In the genomic region with DNA sequence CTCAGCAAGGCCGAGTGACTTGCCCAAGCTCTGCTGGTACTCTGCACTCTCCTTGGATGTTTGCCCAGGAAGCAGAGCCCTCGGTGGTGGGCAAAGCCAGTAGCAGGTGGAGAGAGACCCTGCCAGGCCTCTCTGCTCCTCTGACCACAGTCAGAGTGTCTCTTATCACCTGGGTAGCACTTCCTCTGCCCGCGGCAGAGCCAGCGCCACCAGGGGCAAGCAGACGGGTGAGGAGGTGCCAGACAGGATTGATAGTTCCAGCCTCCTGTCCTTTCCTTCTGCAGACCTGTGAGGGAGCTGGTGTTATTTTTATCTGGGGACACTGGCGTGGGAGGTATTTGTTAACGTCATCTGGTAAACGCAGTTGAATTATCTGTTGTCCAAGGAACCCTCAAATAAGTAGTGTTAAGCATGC, we compare ENCODE assay signal across 12 cellular contexts.
DNase-seq lines count a peak whose midpoint lies in the region; ATAC-seq and TF ChIP-seq lines count a peak whose summit lies in the region.
"Had no signal": no experiment of that assay in that cellular context is flagged by ENCODE, and none has a peak within 500 bp of the region (broad histone marks: within the 10 kb centered on the region; RNA-seq: fewer than 3 reads in every experiment).

No MANE protein-coding gene starts in this region.

- no peak overlapping the region for H3K4me3 Mint-ChIP-seq in activated naive CD8-positive, alpha-beta T cell treated with anti-CD3 and anti-CD28 coated beads, Interleukin-2, amount 10 ng/mL, durations not matched to agents 7 days and 5 days
- no peak overlapping the region for H3K4me3 Mint-ChIP-seq in activated naive CD8-positive, alpha-beta T cell treated with anti-CD3 and anti-CD28 coated beads, Interleukin-2, amount 50 U/mL, for 24 hours
- no peak overlapping the region for H3K4me3 Mint-ChIP-seq in chondrocyte (ENCODE audit: unreplicated experiment)

- H3K27ac Mint-ChIP-seq in activated naive CD8-positive, alpha-beta T cell treated with anti-CD3 and anti-CD28 coated beads, Interleukin-2, amount 10 ng/mL, durations not matched to agents 7 days and 5 days, result no peak overlapping the region
- H3K27ac Mint-ChIP-seq in activated naive CD8-positive, alpha-beta T cell treated with anti-CD3 and anti-CD28 coated beads, Interleukin-2, amount 50 U/mL, for 24 hours, result no peak overlapping the region
- no peak overlapping the region for H3K27ac Mint-ChIP-seq in chondrocyte (ENCODE audit: unreplicated experiment)

- no CpG with 5 or more reads among the region's 9 CpGs for WGBS in mesendoderm (ENCODE audit: extremely low coverage, insufficient coverage, low lambda C conversion rate)
- WGBS in tibial nerve, 2 donors, result 74 to 84% methylated on average over 8 to 9 of the region's 9 CpGs

- H3K18ac ChIP-seq in mesendoderm (ENCODE audit: low read length), result no peak overlapping the region

- TF ChIP-seq CTCF in chondrocyte (IDR thresholded peaks at IDR 0.05) (no peak), tibial nerve (IDR thresholded peaks at IDR 0.05) (no peak)

- H3K4me2 ChIP-seq in mesendoderm (ENCODE audit: low read length), result no peak overlapping the region

- peak; percentile 13 for DNase-seq in activated naive CD8-positive, alpha-beta T cell treated with anti-CD3 and anti-CD28 coated beads, Interleukin-2, amount 10 ng/mL, durations not matched to agents 7 days and 5 days
- no peak for DNase-seq in activated naive CD8-positive, alpha-beta T cell treated with anti-CD3 and anti-CD28 coated beads, Interleukin-2, amount 50 U/mL, for 24 hours
- DNase-seq in chondrocyte (ENCODE audit: low spot score) (peak; percentile 59), mesendoderm (peak; percentile 81), NCI-H2227 (lab: John Stamatoyannopoulos, UW; ENCODE audit: unreplicated experiment) (no peak), tibial nerve (ENCODE audit: low spot score in 2 of 2) (no peak), dedifferentiated amniotic fluid mesenchymal stem cell (ENCODE audit: extremely low spot score) (no peak)
- DNase-seq: hypothalamus, Kasumi-1, midbrain had no signal

- no peaks in the 10 kb centered on the region for H3K27me3 ChIP-seq in mesendoderm (ENCODE audit: insufficient read depth, low read length, poor library complexity)
- no peaks in the 10 kb centered on the region for H3K27me3 ChIP-seq in tibial nerve
- H3K27me3 ChIP-seq: uterus had no signal

- no peak overlapping the region for H2BK5ac ChIP-seq in mesendoderm (ENCODE audit: low read length)

- H3K27me3 Mint-ChIP-seq in activated naive CD8-positive, alpha-beta T cell treated with anti-CD3 and anti-CD28 coated beads, Interleukin-2, amount 10 ng/mL, durations not matched to agents 7 days and 5 days, result peaks cover 7% of the 10 kb centered on the region
- no peaks in the 10 kb centered on the region for H3K27me3 Mint-ChIP-seq in activated naive CD8-positive, alpha-beta T cell treated with anti-CD3 and anti-CD28 coated beads, Interleukin-2, amount 50 U/mL, for 24 hours
- H3K27me3 Mint-ChIP-seq in chondrocyte (ENCODE audit: low read depth), result no peaks in the 10 kb centered on the region

- H4K5ac ChIP-seq in mesendoderm (ENCODE audit: low read length), result no peak overlapping the region

- no peaks in the 10 kb centered on the region for H3K79me1 ChIP-seq in mesendoderm (ENCODE audit: low read length)

- no peak for TF ChIP-seq EP300 in tibial nerve (IDR thresholded peaks at IDR 0.05)

- H3K4ac ChIP-seq in mesendoderm (ENCODE audit: low read depth, low read length), result no peak overlapping the region

- H3K4me1 ChIP-seq in mesendoderm (ENCODE audit: control insufficient read depth, low read depth, low read length), result peaks cover 8% of the 10 kb centered on the region
- peaks cover 0 to 5% (median 0%) of the 10 kb centered on the region in 4 donors for H3K4me1 ChIP-seq in tibial nerve

- H3K23ac ChIP-seq in mesendoderm (ENCODE audit: low read length), result no peak overlapping the region

- no peak for TF ChIP-seq POLR2A in tibial nerve (IDR thresholded peaks at IDR 0.05)

- H3K9me3 Mint-ChIP-seq in activated naive CD8-positive, alpha-beta T cell treated with anti-CD3 and anti-CD28 coated beads, Interleukin-2, amount 10 ng/mL, durations not matched to agents 7 days and 5 days, result no peaks in the 10 kb centered on the region
- no peaks in the 10 kb centered on the region for H3K9me3 Mint-ChIP-seq in activated naive CD8-positive, alpha-beta T cell treated with anti-CD3 and anti-CD28 coated beads, Interleukin-2, amount 50 U/mL, for 24 hours
- H3K9me3 Mint-ChIP-seq in chondrocyte (ENCODE audit: low read depth), result no peaks in the 10 kb centered on the region

- peaks cover 2% of the 10 kb centered on the region for H3K36me3 Mint-ChIP-seq in activated naive CD8-positive, alpha-beta T cell treated with anti-CD3 and anti-CD28 coated beads, Interleukin-2, amount 10 ng/mL, durations not matched to agents 7 days and 5 days
- H3K36me3 Mint-ChIP-seq in activated naive CD8-positive, alpha-beta T cell treated with anti-CD3 and anti-CD28 coated beads, Interleukin-2, amount 50 U/mL, for 24 hours (ENCODE audit: low read depth), result no peaks in the 10 kb centered on the region
- H3K36me3 Mint-ChIP-seq in chondrocyte (ENCODE audit: low read depth), result peaks cover 26% of the 10 kb centered on the region

- H4K8ac ChIP-seq in mesendoderm (ENCODE audit: low read depth, low read length), result no peak overlapping the region

- no peaks in the 10 kb centered on the region for H3K79me2 ChIP-seq in mesendoderm (ENCODE audit: control insufficient read depth, insufficient read depth, low read length)

- H2BK120ac ChIP-seq in mesendoderm (ENCODE audit: low read depth, low read length), result no peak overlapping the region

- POLR2A ChIA-PET in activated naive CD8-positive, alpha-beta T cell treated with anti-CD3 and anti-CD28 coated beads, Interleukin-2, amount 10 ng/mL, durations not matched to agents 7 days and 5 days (lab: Charles Lee), result no interaction called here

- no peaks in the 10 kb centered on the region for H3K36me3 ChIP-seq in mesendoderm (ENCODE audit: control insufficient read depth, insufficient read depth, low read length)
- H3K36me3 ChIP-seq in tibial nerve, result peaks cover 0 to 53% (median 0%) of the 10 kb centered on the region in 3 donors
- H3K36me3 ChIP-seq: uterus had no signal

- H3K4me3 ChIP-seq in mesendoderm (ENCODE audit: low read length) (no peak overlapping the region), tibial nerve (no peak overlapping the region)
- H3K4me3 ChIP-seq: uterus had no signal

- ATAC-seq in activated naive CD8-positive, alpha-beta T cell treated with anti-CD3 and anti-CD28 coated beads, Interleukin-2, amount 10 ng/mL, durations not matched to agents 7 days and 5 days (ENCODE audit: low read depth), result no peak
- ATAC-seq in activated naive CD8-positive, alpha-beta T cell treated with anti-CD3 and anti-CD28 coated beads, Interleukin-2, amount 50 U/mL, for 24 hours, result no peak
- ATAC-seq in GM21576 (IDR thresholded peaks at IDR 0.05; ENCODE audit: unreplicated experiment), result no peak

- H3K4me1 Mint-ChIP-seq in activated naive CD8-positive, alpha-beta T cell treated with anti-CD3 and anti-CD28 coated beads, Interleukin-2, amount 10 ng/mL, durations not matched to agents 7 days and 5 days, result peaks cover 11% of the 10 kb centered on the region
- peaks cover 41% of the 10 kb centered on the region for H3K4me1 Mint-ChIP-seq in activated naive CD8-positive, alpha-beta T cell treated with anti-CD3 and anti-CD28 coated beads, Interleukin-2, amount 50 U/mL, for 24 hours
- peaks cover 49% of the 10 kb centered on the region for H3K4me1 Mint-ChIP-seq in chondrocyte (ENCODE audit: low read depth)

- H3K56ac ChIP-seq in mesendoderm (ENCODE audit: low read length), result no peak overlapping the region

- no peak overlapping the region for H2BK15ac ChIP-seq in mesendoderm (replicated peaks; ENCODE audit: low read depth)

- no peaks in the 10 kb centered on the region for H3K9me3 ChIP-seq in tibial nerve
- H3K9me3 ChIP-seq: uterus had no signal

- H3K27ac ChIP-seq in mesendoderm (ENCODE audit: low read depth, low read length), result no peak overlapping the region
- no peak overlapping the region for H3K27ac ChIP-seq in tibial nerve
- H3K27ac ChIP-seq: uterus had no signal

- no peak overlapping the region for H3K9ac ChIP-seq in mesendoderm (ENCODE audit: low read length)

- H2AK5ac ChIP-seq in mesendoderm (ENCODE audit: low read length), result no peak overlapping the region

Comparison
In these comparisons a context has a peak if more than half of its experiments do, and no peak if none do; other contexts are left out.
1. DNase-seq: peak in activated naive CD8-positive, alpha-beta T cell treated with anti-CD3 and anti-CD28 coated beads, Interleukin-2, amount 10 ng/mL, durations not matched to agents 7 days and 5 days (single experiment), chondrocyte (single experiment) and mesendoderm (single experiment); none in activated naive CD8-positive, alpha-beta T cell treated with anti-CD3 and anti-CD28 coated beads, Interleukin-2, amount 50 U/mL, for 24 hours (single experiment), NCI-H2227 (single experiment), tibial nerve (0 of 2) and dedifferentiated amniotic fluid mesenchymal stem cell (single experiment).